In the genomic region with DNA sequence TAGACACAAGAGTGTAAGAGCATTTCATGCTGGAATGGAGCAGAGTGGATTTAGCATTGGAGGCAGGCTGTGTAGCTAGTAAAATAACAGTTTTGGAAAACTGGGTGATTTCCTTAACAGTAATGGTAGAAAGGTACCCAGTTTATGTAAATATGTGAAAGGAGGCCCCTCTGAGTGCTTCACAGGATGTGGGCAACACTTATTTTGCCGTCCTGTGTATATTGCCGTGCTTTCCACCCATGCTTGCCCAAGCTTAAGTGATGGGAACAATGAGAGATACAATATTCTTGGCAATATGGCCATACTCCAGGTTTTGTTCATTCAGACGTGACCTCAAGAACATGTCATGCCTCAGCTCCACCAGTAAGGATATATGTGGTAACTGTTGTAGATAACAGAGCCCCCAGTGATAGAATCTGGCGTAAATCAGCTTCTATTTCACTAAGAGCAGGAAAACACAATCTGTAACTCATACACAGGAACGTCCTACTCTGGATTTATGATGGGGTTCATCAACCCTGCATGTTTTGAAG, we compare ENCODE assay signal across 21 cellular contexts.
"Had no signal": no experiment of that assay in that cellular context is flagged by ENCODE, and none has a peak within 500 bp of the region (broad histone marks: within the 10 kb centered on the region; RNA-seq: fewer than 3 reads in every experiment).

No MANE protein-coding gene starts in this region.

- H3K27me3 Mint-ChIP-seq: activated CD4-positive, alpha-beta memory T cell treated with anti-CD3 and anti-CD28 coated beads for 36 hours; activated CD8-positive, alpha-beta memory T cell treated with anti-CD3 and anti-CD28 coated beads, Interleukin-2, amount 10 ng/mL, durations not matched to agents 7 days and 5 days; stimulated activated naive B cell treated with anti-CD40 and anti-IgM and Interleukin-4, amounts not matched to agents 10 μg/mL and 1 μg/mL and 100 μg/mL, for 72 hours had no signal

- H3K9me3 ChIP-seq: left ventricle myocardium inferior, sigmoid colon, spleen, thoracic aorta had no signal

- H3K4me3 ChIP-seq: left ventricle myocardium inferior, neural progenitor cell, sigmoid colon, spleen, thoracic aorta had no signal

- H3K4me1 ChIP-seq: neural progenitor cell, spleen had no signal

- H3K9me3 Mint-ChIP-seq: activated CD4-positive, alpha-beta memory T cell treated with anti-CD3 and anti-CD28 coated beads for 36 hours; activated naive CD4-positive, alpha-beta T cell treated with anti-CD3 and anti-CD28 coated beads for 36 hours; T-helper 2 cell treated with Interferon-gamma antibody and Interleukin-4, amounts not matched to agents 5 μg/mL and 100 μg/mL, for 36 hours had no signal

- H3K27me3 ChIP-seq: brain microvascular endothelial cell, neural progenitor cell, sigmoid colon, spleen had no signal

- H3K4me2 ChIP-seq: neural progenitor cell had no signal

- H3K4me3 Mint-ChIP-seq: activated CD4-positive, alpha-beta memory T cell treated with anti-CD3 and anti-CD28 coated beads for 36 hours; activated CD4-positive, alpha-beta T cell treated with anti-CD3 and anti-CD28 coated beads for 36 hours; activated CD8-positive, alpha-beta memory T cell treated with anti-CD3 and anti-CD28 coated beads, Interleukin-2, amount 10 ng/mL, durations not matched to agents 7 days and 5 days; activated naive CD4-positive, alpha-beta T cell treated with anti-CD3 and anti-CD28 coated beads for 36 hours; naive thymus-derived CD4-positive, alpha-beta T cell; neural progenitor cell; stimulated activated naive B cell treated with anti-CD40 and anti-IgM and Interleukin-4, amounts not matched to agents 10 μg/mL and 1 μg/mL and 100 μg/mL, for 72 hours; T-helper 2 cell treated with Interferon-gamma antibody and Interleukin-4, amounts not matched to agents 5 μg/mL and 100 μg/mL, for 36 hours had no signal

- H3K4me1 Mint-ChIP-seq: activated CD8-positive, alpha-beta memory T cell treated with anti-CD3 and anti-CD28 coated beads, Interleukin-2, amount 10 ng/mL, durations not matched to agents 7 days and 5 days; naive thymus-derived CD4-positive, alpha-beta T cell; stimulated activated naive B cell treated with anti-CD40 and anti-IgM and Interleukin-4, amounts not matched to agents 10 μg/mL and 1 μg/mL and 100 μg/mL, for 72 hours had no signal

- H3K36me3 Mint-ChIP-seq: activated CD4-positive, alpha-beta memory T cell treated with anti-CD3 and anti-CD28 coated beads for 36 hours; activated CD8-positive, alpha-beta memory T cell treated with anti-CD3 and anti-CD28 coated beads, Interleukin-2, amount 10 ng/mL, durations not matched to agents 7 days and 5 days; immature natural killer cell; naive thymus-derived CD4-positive, alpha-beta T cell; neural progenitor cell; stimulated activated naive B cell treated with anti-CD40 and anti-IgM and Interleukin-4, amounts not matched to agents 10 μg/mL and 1 μg/mL and 100 μg/mL, for 72 hours had no signal

- H3K27ac Mint-ChIP-seq: activated CD4-positive, alpha-beta memory T cell treated with anti-CD3 and anti-CD28 coated beads for 36 hours; activated CD4-positive, alpha-beta T cell treated with anti-CD3 and anti-CD28 coated beads for 36 hours; activated CD8-positive, alpha-beta memory T cell treated with anti-CD3 and anti-CD28 coated beads, Interleukin-2, amount 10 ng/mL, durations not matched to agents 7 days and 5 days; activated naive CD4-positive, alpha-beta T cell treated with anti-CD3 and anti-CD28 coated beads for 36 hours; naive thymus-derived CD4-positive, alpha-beta T cell; stimulated activated naive B cell treated with anti-CD40 and anti-IgM and Interleukin-4, amounts not matched to agents 10 μg/mL and 1 μg/mL and 100 μg/mL, for 72 hours; T-helper 2 cell treated with Interferon-gamma antibody and Interleukin-4, amounts not matched to agents 5 μg/mL and 100 μg/mL, for 36 hours had no signal

- H2AFZ ChIP-seq: neural progenitor cell had no signal

- DNase-seq: activated CD4-positive, alpha-beta memory T cell treated with anti-CD3 and anti-CD28 coated beads for 36 hours; activated CD4-positive, alpha-beta T cell treated with anti-CD3 and anti-CD28 coated beads for 36 hours; activated CD8-positive, alpha-beta memory T cell treated with anti-CD3 and anti-CD28 coated beads, Interleukin-2, amount 10 ng/mL, durations not matched to agents 7 days and 5 days; activated naive CD4-positive, alpha-beta T cell treated with anti-CD3 and anti-CD28 coated beads for 36 hours; activated T-cell treated with anti-CD3 and anti-CD28 coated beads, Interleukin-2, amount 50 U/mL, for 1 hour; aorta; brain microvascular endothelial cell; cortex of kidney; kidney glomerular epithelial cell; left ventricle myocardium inferior; naive thymus-derived CD4-positive, alpha-beta T cell; sigmoid colon; spleen; stimulated activated CD4-positive, alpha-beta T cell treated with anti-CD3 and anti-CD28 coated beads, Interleukin-4, amount 100 ng/mL, for 4 hours; stimulated activated naive B cell treated with anti-CD40 and anti-IgM and Interleukin-4, amounts not matched to agents 10 μg/mL and 1 μg/mL and 100 μg/mL, for 72 hours had no signal

- H3K9ac ChIP-seq: neural progenitor cell had no signal

- H3K36me3 ChIP-seq: brain microvascular endothelial cell, neural progenitor cell, sigmoid colon, spleen, thoracic aorta had no signal

- ATAC-seq: activated CD4-positive, alpha-beta T cell treated with anti-CD3 and anti-CD28 coated beads for 36 hours; activated CD8-positive, alpha-beta memory T cell treated with anti-CD3 and anti-CD28 coated beads, Interleukin-2, amount 10 ng/mL, durations not matched to agents 7 days and 5 days; esophagus mucosa; naive thymus-derived CD4-positive, alpha-beta T cell; stimulated activated naive B cell treated with anti-CD40 and anti-IgM and Interleukin-4, amounts not matched to agents 10 μg/mL and 1 μg/mL and 100 μg/mL, for 72 hours had no signal

- FAIRE-seq: TTC549 had no signal

- H3K27ac ChIP-seq: brain microvascular endothelial cell, left ventricle myocardium inferior, neural progenitor cell, sigmoid colon, spleen, thoracic aorta had no signal
